In genomic region chr22:30774566-30774965, GRCh38 we compare ENCODE assay signal across 3 cellular contexts.
"Had no signal": no experiment of that assay in that cellular context is flagged by ENCODE, and none has a peak within 500 bp of the region (broad histone marks: within the 10 kb centered on the region; RNA-seq: fewer than 3 reads in every experiment).

No MANE protein-coding gene starts in this region.

- ATAC-seq: GM12878 had no signal

- DNase-seq: GDM1, GF-D8 had no signal

- H3K4me3 ChIP-seq: GM12878 had no signal
